ENCODE assay signal across 17 cellular contexts in genomic region chr2:95376311-95377215, GRCh38. TPM values are rescaled to one million over a fixed set of nuclear protein-coding genes. Genes with fewer than 3 reads are reported as not detected.
A peak's percentile ranks its signal among the peaks of the same experiment; 100 is the strongest.
DNase-seq lines count a peak whose midpoint lies in the region; ATAC-seq and TF ChIP-seq lines count a peak whose summit lies in the region.
"Had no signal": no experiment of that assay in that cellular context is flagged by ENCODE, and none has a peak within 500 bp of the region (broad histone marks: within the 10 kb centered on the region; RNA-seq: fewer than 3 reads in every experiment).

No MANE protein-coding gene starts in this region.

- H3K23ac ChIP-seq in H9 (ENCODE audit: insufficient read length, low read depth, low read length) = no peak overlapping the region

- H2BK120ac ChIP-seq in H9 (ENCODE audit: low read depth, low read length, poor library complexity, severe bottlenecking) = no peak overlapping the region

- no peaks in the 10 kb centered on the region for H3K4me1 ChIP-seq in H9 (ENCODE audit: insufficient read depth, low read length)
- H3K4me1 ChIP-seq: Caco-2 had no signal

- H3K4me1 Mint-ChIP-seq in H9 = peaks cover 13 to 23% of the 10 kb centered on the region in 2 experiments
- H3K4me1 Mint-ChIP-seq: CD8-positive, alpha-beta memory T cell had no signal

- TF ChIP-seq CTCF in H9 (conservative IDR thresholded peaks at IDR 0.05) = no peak

- no peak overlapping the region for H2AFZ ChIP-seq in H9 (ENCODE audit: low read length)
- H2AFZ ChIP-seq: GM23338 had no signal

- H3T11ph ChIP-seq in H9 (ENCODE audit: low read length) = no peak overlapping the region

- H2BK5ac ChIP-seq in H9 (ENCODE audit: insufficient read length, low read length) = no peak overlapping the region

- H3K23me2 ChIP-seq in H9 (ENCODE audit: insufficient read length, low read depth, low read length, poor library complexity, severe bottlenecking) = no peaks in the 10 kb centered on the region

- peaks cover 14% of the 10 kb centered on the region for H3K27me3 Mint-ChIP-seq in H9 (ENCODE audit: low read depth)

- H3K4ac ChIP-seq in H9 (ENCODE audit: low read depth, low read length) = no peak overlapping the region

- H2AK5ac ChIP-seq in H9 (ENCODE audit: insufficient read length, low read length) = no peak overlapping the region

- H3K9me3 Mint-ChIP-seq in H9 = no peaks in the 10 kb centered on the region
- H3K9me3 Mint-ChIP-seq: GM23338 had no signal

- no peaks in the 10 kb centered on the region for H4K20me1 ChIP-seq in H9 (ENCODE audit: control insufficient read depth, insufficient read depth, insufficient read length)
- H4K20me1 ChIP-seq: BLaER1 had no signal

- H3K14ac ChIP-seq in H9 (ENCODE audit: insufficient read depth, low read length) = no peak overlapping the region

- H3K79me1 ChIP-seq in H9 (ENCODE audit: insufficient read depth, low read depth, low read length, poor library complexity, severe bottlenecking) = no peaks in the 10 kb centered on the region

- no peak overlapping the region; a peak in 1 of 7 replicates for H3K27ac Mint-ChIP-seq in H9
- H3K27ac Mint-ChIP-seq: GM23338 had no signal

- H3K4me3 Mint-ChIP-seq in H9 = no peak overlapping the region
- H3K4me3 Mint-ChIP-seq: CD8-positive, alpha-beta memory T cell; GM23338 had no signal

- no peak overlapping the region for H4K8ac ChIP-seq in H9 (replicated peaks; ENCODE audit: insufficient read length, low read depth, low read length)

- H3K56ac ChIP-seq in H9 (ENCODE audit: insufficient read length, low read depth, low read length) = no peak overlapping the region

- H3K18ac ChIP-seq in H9 (ENCODE audit: insufficient read length, low read depth, low read length) = no peak overlapping the region

- no peak overlapping the region for H2BK20ac ChIP-seq in H9 (ENCODE audit: low read depth, low read length, poor library complexity, severe bottlenecking)

- no peak overlapping the region for H2BK12ac ChIP-seq in H9 (ENCODE audit: insufficient read length, low read depth, low read length)

- no peak overlapping the region for H4K91ac ChIP-seq in H9 (ENCODE audit: insufficient read length, low read depth, low read length)

- no peak overlapping the region for H3K27ac ChIP-seq in H9 (ENCODE audit: insufficient read length, low read depth, low read length)
- H3K27ac ChIP-seq: 22Rv1, BLaER1 had no signal

- ATAC-seq in GM18511 (IDR thresholded peaks at IDR 0.05; ENCODE audit: unreplicated experiment) = no peak
- ATAC-seq: GM23338, HepG2 had no signal

- no peaks in the 10 kb centered on the region for H3K9me3 ChIP-seq in H9 (ENCODE audit: control insufficient read depth, low read depth, low read length)
- H3K9me3 ChIP-seq: BLaER1, Caco-2 had no signal

- no peak overlapping the region for H3K9ac ChIP-seq in H9 (ENCODE audit: extremely low read depth, insufficient read length, low read length)
- H3K9ac ChIP-seq: BLaER1 had no signal

- no peak overlapping the region for H3K4me2 ChIP-seq in H9 (ENCODE audit: insufficient read depth, insufficient read length, low read length)
- H3K4me2 ChIP-seq: BLaER1, GM23338 had no signal

- no CpG with 5 or more reads among the region's 22 CpGs for WGBS in H9 (ENCODE audit: extremely low coverage, insufficient read length, low lambda C conversion rate)

- H4K5ac ChIP-seq in H9 (ENCODE audit: insufficient read length, low read depth, low read length) = no peak overlapping the region

- intact Hi-C loops in posterior vena cava (cut with DNase I) = no loop called here

- no peaks in the 10 kb centered on the region for H3K27me3 ChIP-seq in H9 (ENCODE audit: insufficient read depth, low read length)
- H3K27me3 ChIP-seq: BLaER1 had no signal

- no peaks in the 10 kb centered on the region for H3K79me2 ChIP-seq in H9 (ENCODE audit: insufficient read depth, low read length)

- DNase-seq in activated CD8-positive, alpha-beta memory T cell treated with anti-CD3 and anti-CD28 coated beads, Interleukin-2, amount 50 U/mL, for 48 hours = peak; percentile 20
- DNase-seq in activated CD8-positive, alpha-beta memory T cell treated with anti-CD3 and anti-CD28 coated beads, Interleukin-2, amount 50 U/mL, for 4 hours = no peak
- DNase-seq in H9 (peak; percentile 15), islet precursor cell (peak; percentile 34), posterior vena cava (ENCODE audit: low spot score) (peak; percentile 64), inferior parietal cortex (ENCODE audit: extremely low spot score) (no peak), NCI-H510A (lab: John Stamatoyannopoulos, UW) (no peak)
- DNase-seq: AML-193; Caco-2; CD8-positive, alpha-beta memory T cell; DMS53; GF-D8 had no signal

- H3K36me3 Mint-ChIP-seq in H9 (ENCODE audit: insufficient read depth in 1 of 3, low read depth in 3 of 3) = no peaks in the 10 kb centered on the region
- H3K36me3 Mint-ChIP-seq: CD8-positive, alpha-beta memory T cell had no signal

- H2BK15ac ChIP-seq in H9 (ENCODE audit: low read depth, low read length) = no peak overlapping the region

RNA-seq across cellular contexts. Expression of gene FAHD2A, which starts 25.9 kb away (rescaled TPM):
- total RNA-seq in H9 (2021) (36.9 and 39.8 TPM in 2 replicates), posterior vena cava (10 to 100 TPM; 14.1 to 18.3 TPM)

Comparison
In these comparisons a context has a peak if more than half of its experiments do, and no peak if none do; other contexts are left out.
1. DNase-seq: peak in activated CD8-positive, alpha-beta memory T cell treated with anti-CD3 and anti-CD28 coated beads, Interleukin-2, amount 50 U/mL, for 48 hours (single experiment), H9 (single experiment), islet precursor cell (single experiment) and posterior vena cava (single experiment); none in activated CD8-positive, alpha-beta memory T cell treated with anti-CD3 and anti-CD28 coated beads, Interleukin-2, amount 50 U/mL, for 4 hours (single experiment), inferior parietal cortex (single experiment) and NCI-H510A (single experiment).